ENCODE assay signal across 13 cellular contexts in the genomic region with DNA sequence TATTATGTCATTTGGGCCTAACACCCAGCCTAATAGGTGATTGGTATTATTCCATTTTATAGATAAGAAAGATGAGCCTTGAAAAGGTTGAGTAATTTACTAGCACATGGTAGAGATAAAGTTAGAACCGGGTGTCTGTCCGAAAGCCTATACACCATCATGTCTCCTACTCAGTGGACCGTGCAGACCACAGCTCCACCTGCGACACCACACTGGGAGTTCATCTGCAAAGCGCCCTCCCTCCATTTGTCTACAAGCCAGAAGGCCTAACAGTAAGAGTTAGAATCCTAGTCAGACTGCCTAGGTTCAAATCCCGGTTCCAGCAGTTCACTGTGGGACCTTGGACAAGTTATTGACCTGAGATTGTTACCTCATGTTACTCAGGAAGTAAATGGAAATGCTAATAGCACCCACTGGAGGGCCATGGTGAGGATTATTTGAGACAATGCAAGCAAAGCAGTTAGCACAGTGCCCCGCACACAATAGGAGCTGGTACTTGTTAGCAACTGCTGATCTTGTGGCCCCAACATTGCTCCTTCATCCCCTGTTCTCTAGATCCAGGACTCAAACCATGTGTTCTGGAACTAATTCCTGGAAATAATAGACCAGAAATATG. TPM values are rescaled to one million over a fixed set of nuclear protein-coding genes. Genes with fewer than 3 reads are reported as not detected.
DNase-seq lines count a peak whose midpoint lies in the region; ATAC-seq and FAIRE-seq lines count a peak whose summit lies in the region.
"Had no signal": no experiment of that assay in that cellular context is flagged by ENCODE, and none has a peak within 500 bp of the region (broad histone marks: within the 10 kb centered on the region; RNA-seq: fewer than 3 reads in every experiment).

No MANE protein-coding gene starts in this region.

- DNase-seq in GM18507 (ENCODE audit: extremely low spot score, insufficient read length, low read depth): no peak
- no peak for DNase-seq in immature natural killer cell
- DNase-seq in SW480 (ENCODE audit: low spot score): no peak
- no peak for DNase-seq in GF-D8 (lab: John Stamatoyannopoulos, UW)
- DNase-seq in NCI-H748 treated with DMSO at 0.1 percent for 48 hours (lab: John Stamatoyannopoulos, UW): no peak
- no peak for DNase-seq in T-helper 1 cell
- DNase-seq: CD4-positive, alpha-beta T cell; foreskin melanocyte; NCI-H187 treated with DMSO at 0.1 percent for 48 hours; T-helper 2 cell had no signal

- H3K36me3 Mint-ChIP-seq in immature natural killer cell: no peaks in the 10 kb centered on the region

- no peaks in the 10 kb centered on the region for H3K9me3 Mint-ChIP-seq in immature natural killer cell
- H3K9me3 Mint-ChIP-seq: CD4-positive, alpha-beta T cell had no signal

- peaks cover 1 to 5% (median 4%) of the 10 kb centered on the region in 3 donors for H3K27me3 Mint-ChIP-seq in immature natural killer cell (ENCODE audit: low read depth in 3 of 3)

- H3K27ac Mint-ChIP-seq in immature natural killer cell: peak overlapping the region in 4 of 6 donors; percentile 4 to 41 (median 30)
- H3K27ac Mint-ChIP-seq: CD4-positive, alpha-beta T cell had no signal

- peak; percentile 97 for FAIRE-seq in GM18507 (lab: Jason Lieb, UNC)

- peak; percentile 53 for ATAC-seq in GM21423 (IDR thresholded peaks at IDR 0.05; ENCODE audit: unreplicated experiment)
- peak; percentile 79 for ATAC-seq in HG03066 (IDR thresholded peaks at IDR 0.05; ENCODE audit: low read depth, unreplicated experiment)

- peak overlapping the region in 1 of 5 donors; percentile 10 for H3K4me3 Mint-ChIP-seq in immature natural killer cell
- H3K4me3 Mint-ChIP-seq: CD4-positive, alpha-beta T cell had no signal

- peaks cover 25 to 27% of the 10 kb centered on the region in 2 donors for H3K4me1 Mint-ChIP-seq in immature natural killer cell

RNA-seq across cellular contexts. Expression of gene ARMH1, which starts 20.5 kb away (rescaled TPM):
- polyA plus RNA-seq in immature natural killer cell: 1 to 10 TPM in 1 of 3 donors, under 1 TPM in 1, not detected in 1; 0.50 to 1.6 TPM

RNA-seq across cellular contexts. Expression of gene TMEM53, which starts 20.7 kb away (rescaled TPM):
- polyA plus RNA-seq in immature natural killer cell: 1 to 10 TPM; 4.2 to 8.8 (median 8.7) TPM

RNA-seq across cellular contexts. Expression of gene RNU5D-1, which starts 36.0 kb away (rescaled TPM):
- polyA plus RNA-seq in immature natural killer cell: not detected
- polyA plus RNA-seq: adrenal gland had no signal

RNA-seq across cellular contexts. Expression of gene KIF2C, which starts 44.7 kb away (rescaled TPM):
- polyA plus RNA-seq in immature natural killer cell: 1 to 10 TPM in 1 of 3 donors, under 1 TPM in 1, not detected in 1; 0.51 to 1.1 TPM
